In genomic region chr4:16884673-16885460, GRCh38 we compare ENCODE assay signal across 1 cellular context.
TF ChIP-seq lines count a peak whose summit lies in the region.

No MANE protein-coding gene starts in this region.

TF ChIP-seq in SK-N-SH, 30 proteins besides CTCF, POLR2A, EP300 and RAD21 (continued from another document):
- TF ChIP-seq TEAD4 (IDR thresholded peaks at IDR 0.05; ENCODE audit: borderline replicate concordance, insufficient read depth) (no peak), MAX (IDR thresholded peaks at IDR 0.05; ENCODE audit: low read depth) (no peak), FOXM1 (IDR thresholded peaks at IDR 0.05; ENCODE audit: low read depth) (no peak), MEF2A (IDR thresholded peaks at IDR 0.05; ENCODE audit: borderline replicate concordance, low read depth) (no peak), IRF3 (IDR thresholded peaks at IDR 0.05; ENCODE audit: low read depth, low read length) (no peak), POLR2AphosphoS5 (IDR thresholded peaks at IDR 0.05; ENCODE audit: low read depth, low read length) (no peak)
